42 cellular contexts compared by ENCODE assay signal in genomic region chr9:133263557-133263956, GRCh38. TPM values are rescaled to one million over a fixed set of nuclear protein-coding genes. Genes with fewer than 3 reads are reported as not detected.
"Had no signal": no experiment of that assay in that cellular context is flagged by ENCODE, and none has a peak within 500 bp of the region (broad histone marks: within the 10 kb centered on the region; RNA-seq: fewer than 3 reads in every experiment).

No MANE protein-coding gene starts in this region.

- H3K9me3 ChIP-seq: ascending aorta had no signal

- ATAC-seq: activated CD4-positive, alpha-beta T cell treated with anti-CD3 and anti-CD28 coated beads for 36 hours; activated CD4-positive, CD25-positive, alpha-beta regulatory T cell treated with anti-CD3 and anti-CD28 coated beads, Interleukin-2, amount 50 U/mL, for 24 hours; activated CD8-positive, alpha-beta T cell treated with anti-CD3 and anti-CD28 coated beads for 36 hours; activated naive CD8-positive, alpha-beta T cell treated with anti-CD3 and anti-CD28 coated beads, Interleukin-2, amount 50 U/mL, for 24 hours; WTC11 had no signal

- H3K9me3 Mint-ChIP-seq: activated CD4-positive, alpha-beta memory T cell treated with anti-CD3 and anti-CD28 coated beads for 36 hours; activated CD8-positive, alpha-beta T cell treated with anti-CD3 and anti-CD28 coated beads for 36 hours; activated naive CD4-positive, alpha-beta T cell treated with anti-CD3 and anti-CD28 coated beads, Interleukin-2, amount 10 ng/mL, durations not matched to agents 7 days and 5 days; activated naive CD4-positive, alpha-beta T cell treated with anti-CD3 and anti-CD28 coated beads, Interleukin-2, amount 50 U/mL, for 24 hours; activated naive CD8-positive, alpha-beta T cell treated with anti-CD3 and anti-CD28 coated beads, Interleukin-2, amount 10 ng/mL, durations not matched to agents 7 days and 5 days; activated naive CD8-positive, alpha-beta T cell treated with anti-CD3 and anti-CD28 coated beads, Interleukin-2, amount 50 U/mL, for 24 hours; activated T-helper 2 cell treated with anti-CD3 and anti-CD28 coated beads, Interferon-gamma antibody, Interleukin-2, Interleukin-4, amounts not matched to agents 10 μg/mL and 5 μg/mL and 100 μg/mL, durations not matched to agents 14 hours and 24 hours and 36 hours; central memory CD8-positive, alpha-beta T cell; T-helper 1 cell treated with Interleukin-12 subunit alpha and Interleukin-12 subunit beta and Interleukin-4 antibody, amounts not matched to agents 30 μg/mL and 1 μg/mL, for 36 hours; T-helper 2 cell treated with Interferon-gamma antibody and Interleukin-4, amounts not matched to agents 5 μg/mL and 100 μg/mL, for 36 hours had no signal

- H3K36me3 ChIP-seq: ascending aorta, cardiac muscle cell, WERI-Rb-1 had no signal

- DNase-seq: activated CD4-positive, alpha-beta memory T cell treated with anti-CD3 and anti-CD28 coated beads for 36 hours; activated CD4-positive, alpha-beta T cell treated with anti-CD3 and anti-CD28 coated beads for 1 hour; activated CD4-positive, alpha-beta T cell treated with anti-CD3 and anti-CD28 coated beads for 36 hours; activated CD4-positive, alpha-beta T cell treated with anti-CD3 and anti-CD28 coated beads for 48 hours; activated CD4-positive, alpha-beta T cell treated with anti-CD3 and anti-CD28 coated beads, Interleukin-2, amount 50 U/mL, for 1 hour; activated CD4-positive, alpha-beta T cell treated with anti-CD3 and anti-CD28 coated beads, Interleukin-2, amount 50 U/mL, for 4 hours; activated CD4-positive, CD25-positive, alpha-beta regulatory T cell; activated CD8-positive, alpha-beta memory T cell treated with anti-CD3 and anti-CD28 coated beads, Interleukin-2, amount 50 U/mL, for 4 hours; activated CD8-positive, alpha-beta T cell treated with anti-CD3 and anti-CD28 coated beads for 36 hours; activated effector memory CD4-positive, alpha-beta T cell treated with Interleukin-2 at 50 U/mL for 16 hours; activated gamma-delta T cell; activated naive CD4-positive, alpha-beta T cell treated with anti-CD3 and anti-CD28 coated beads, Interleukin-2, amount 10 ng/mL, durations not matched to agents 7 days and 5 days; activated naive CD4-positive, alpha-beta T cell treated with Interleukin-2 at 50 U/mL for 16 hours; activated naive CD8-positive, alpha-beta T cell treated with anti-CD3 and anti-CD28 coated beads, Interleukin-2, amount 10 ng/mL, durations not matched to agents 7 days and 5 days; activated naive CD8-positive, alpha-beta T cell treated with anti-CD3 and anti-CD28 coated beads, Interleukin-2, amount 50 U/mL, for 24 hours; activated T-cell treated with anti-CD3 and anti-CD28 coated beads for 4 hours; activated T-cell treated with anti-CD3 and anti-CD28 coated beads, Interleukin-2, amount 50 U/mL, for 1 hour; activated T-cell treated with anti-CD3 and anti-CD28 coated beads, Interleukin-2, amount 50 U/mL, for 48 hours; amygdala; anterior cingulate cortex; caudate nucleus; cerebellar nuclear complex; SW 1271; T-helper 1 cell; T-helper 2 cell; T-helper 9 cell; WERI-Rb-1 had no signal

- FAIRE-seq: bronchial epithelial cell had no signal

- H3K36me3 Mint-ChIP-seq: activated CD4-positive, alpha-beta memory T cell treated with anti-CD3 and anti-CD28 coated beads for 36 hours; activated naive CD4-positive, alpha-beta T cell treated with anti-CD3 and anti-CD28 coated beads, Interleukin-2, amount 10 ng/mL, durations not matched to agents 7 days and 5 days; activated naive CD4-positive, alpha-beta T cell treated with anti-CD3 and anti-CD28 coated beads, Interleukin-2, amount 50 U/mL, for 24 hours; activated naive CD8-positive, alpha-beta T cell; activated naive CD8-positive, alpha-beta T cell treated with anti-CD3 and anti-CD28 coated beads, Interleukin-2, amount 10 ng/mL, durations not matched to agents 7 days and 5 days; brain; WTC11 had no signal

- H3K4me3 ChIP-seq: ascending aorta, cardiac muscle cell had no signal

- H3K27ac Mint-ChIP-seq: activated CD4-positive, alpha-beta memory T cell treated with anti-CD3 and anti-CD28 coated beads for 36 hours; activated CD4-positive, alpha-beta T cell treated with anti-CD3 and anti-CD28 coated beads for 36 hours; activated CD8-positive, alpha-beta T cell treated with anti-CD3 and anti-CD28 coated beads for 36 hours; activated naive CD4-positive, alpha-beta T cell treated with anti-CD3 and anti-CD28 coated beads, Interleukin-2, amount 10 ng/mL, durations not matched to agents 7 days and 5 days; activated naive CD4-positive, alpha-beta T cell treated with anti-CD3 and anti-CD28 coated beads, Interleukin-2, amount 50 U/mL, for 24 hours; activated naive CD8-positive, alpha-beta T cell; activated naive CD8-positive, alpha-beta T cell treated with anti-CD3 and anti-CD28 coated beads, Interleukin-2, amount 10 ng/mL, durations not matched to agents 7 days and 5 days; activated naive CD8-positive, alpha-beta T cell treated with anti-CD3 and anti-CD28 coated beads, Interleukin-2, amount 50 U/mL, for 24 hours; activated T-helper 2 cell treated with anti-CD3 and anti-CD28 coated beads, Interferon-gamma antibody, Interleukin-2, Interleukin-4, amounts not matched to agents 10 μg/mL and 5 μg/mL and 100 μg/mL, durations not matched to agents 14 hours and 24 hours and 36 hours; brain; T-helper 1 cell treated with Interleukin-12 subunit alpha and Interleukin-12 subunit beta and Interleukin-4 antibody, amounts not matched to agents 30 μg/mL and 1 μg/mL, for 36 hours; T-helper 2 cell treated with Interferon-gamma antibody and Interleukin-4, amounts not matched to agents 5 μg/mL and 100 μg/mL, for 36 hours; WTC11 had no signal

- H3K27me3 ChIP-seq: ascending aorta, cardiac muscle cell had no signal

- H3K4me3 Mint-ChIP-seq: activated CD4-positive, alpha-beta memory T cell treated with anti-CD3 and anti-CD28 coated beads for 36 hours; activated CD4-positive, alpha-beta T cell treated with anti-CD3 and anti-CD28 coated beads for 36 hours; activated CD8-positive, alpha-beta T cell treated with anti-CD3 and anti-CD28 coated beads for 36 hours; activated naive CD4-positive, alpha-beta T cell treated with anti-CD3 and anti-CD28 coated beads, Interleukin-2, amount 10 ng/mL, durations not matched to agents 7 days and 5 days; activated naive CD4-positive, alpha-beta T cell treated with anti-CD3 and anti-CD28 coated beads, Interleukin-2, amount 50 U/mL, for 24 hours; activated naive CD8-positive, alpha-beta T cell; activated naive CD8-positive, alpha-beta T cell treated with anti-CD3 and anti-CD28 coated beads, Interleukin-2, amount 10 ng/mL, durations not matched to agents 7 days and 5 days; activated naive CD8-positive, alpha-beta T cell treated with anti-CD3 and anti-CD28 coated beads, Interleukin-2, amount 50 U/mL, for 24 hours; brain; central memory CD8-positive, alpha-beta T cell; T-helper 1 cell treated with Interleukin-12 subunit alpha and Interleukin-12 subunit beta and Interleukin-4 antibody, amounts not matched to agents 30 μg/mL and 1 μg/mL, for 36 hours; T-helper 2 cell treated with Interferon-gamma antibody and Interleukin-4, amounts not matched to agents 5 μg/mL and 100 μg/mL, for 36 hours; WTC11 had no signal

- H3K27ac ChIP-seq: ascending aorta, cardiac muscle cell, WERI-Rb-1 had no signal

- H3K4me1 ChIP-seq: ascending aorta had no signal

- H3K4me1 Mint-ChIP-seq: activated CD4-positive, alpha-beta T cell treated with anti-CD3 and anti-CD28 coated beads for 36 hours; activated naive CD4-positive, alpha-beta T cell treated with anti-CD3 and anti-CD28 coated beads, Interleukin-2, amount 10 ng/mL, durations not matched to agents 7 days and 5 days; activated naive CD4-positive, alpha-beta T cell treated with anti-CD3 and anti-CD28 coated beads, Interleukin-2, amount 50 U/mL, for 24 hours; activated naive CD8-positive, alpha-beta T cell treated with anti-CD3 and anti-CD28 coated beads, Interleukin-2, amount 10 ng/mL, durations not matched to agents 7 days and 5 days; activated naive CD8-positive, alpha-beta T cell treated with anti-CD3 and anti-CD28 coated beads, Interleukin-2, amount 50 U/mL, for 24 hours; brain; central memory CD8-positive, alpha-beta T cell; WTC11 had no signal

RNA-seq across cellular contexts. Expression of gene ABO, which starts 11.4 kb away (rescaled TPM):
- total RNA-seq: activated CD4-positive, alpha-beta memory T cell treated with anti-CD3 and anti-CD28 coated beads for 36 hours; activated CD8-positive, alpha-beta memory T cell treated with anti-CD3 and anti-CD28 coated beads for 36 hours; activated CD8-positive, alpha-beta T cell treated with anti-CD3 and anti-CD28 coated beads for 36 hours; activated naive CD8-positive, alpha-beta T cell treated with anti-CD3 and anti-CD28 coated beads, Interleukin-2, amount 10 ng/mL, durations not matched to agents 7 days and 5 days had no signal
- polyA plus RNA-seq: cardiac muscle cell had no signal

RNA-seq across cellular contexts. Expression of gene OBP2B, which starts 54.5 kb away (rescaled TPM):
- total RNA-seq: activated CD4-positive, alpha-beta memory T cell treated with anti-CD3 and anti-CD28 coated beads for 36 hours; activated CD4-positive, alpha-beta T cell treated with anti-CD3 and anti-CD28 coated beads for 36 hours; activated CD8-positive, alpha-beta memory T cell treated with anti-CD3 and anti-CD28 coated beads for 36 hours; activated CD8-positive, alpha-beta T cell treated with anti-CD3 and anti-CD28 coated beads for 36 hours; activated naive CD8-positive, alpha-beta T cell treated with anti-CD3 and anti-CD28 coated beads, Interleukin-2, amount 10 ng/mL, durations not matched to agents 7 days and 5 days; activated T-helper 2 cell treated with anti-CD3 and anti-CD28 coated beads, Interferon-gamma antibody, Interleukin-2, Interleukin-4, amounts not matched to agents 10 μg/mL and 5 μg/mL and 100 μg/mL, durations not matched to agents 14 hours and 24 hours and 36 hours; ascending aorta; bronchial epithelial cell; cardiac muscle cell; chondrocyte; WTC11 had no signal
- polyA plus RNA-seq: adipose tissue had no signal
